Comparison of ENCODE assay signal across 9 cellular contexts in the genomic region with DNA sequence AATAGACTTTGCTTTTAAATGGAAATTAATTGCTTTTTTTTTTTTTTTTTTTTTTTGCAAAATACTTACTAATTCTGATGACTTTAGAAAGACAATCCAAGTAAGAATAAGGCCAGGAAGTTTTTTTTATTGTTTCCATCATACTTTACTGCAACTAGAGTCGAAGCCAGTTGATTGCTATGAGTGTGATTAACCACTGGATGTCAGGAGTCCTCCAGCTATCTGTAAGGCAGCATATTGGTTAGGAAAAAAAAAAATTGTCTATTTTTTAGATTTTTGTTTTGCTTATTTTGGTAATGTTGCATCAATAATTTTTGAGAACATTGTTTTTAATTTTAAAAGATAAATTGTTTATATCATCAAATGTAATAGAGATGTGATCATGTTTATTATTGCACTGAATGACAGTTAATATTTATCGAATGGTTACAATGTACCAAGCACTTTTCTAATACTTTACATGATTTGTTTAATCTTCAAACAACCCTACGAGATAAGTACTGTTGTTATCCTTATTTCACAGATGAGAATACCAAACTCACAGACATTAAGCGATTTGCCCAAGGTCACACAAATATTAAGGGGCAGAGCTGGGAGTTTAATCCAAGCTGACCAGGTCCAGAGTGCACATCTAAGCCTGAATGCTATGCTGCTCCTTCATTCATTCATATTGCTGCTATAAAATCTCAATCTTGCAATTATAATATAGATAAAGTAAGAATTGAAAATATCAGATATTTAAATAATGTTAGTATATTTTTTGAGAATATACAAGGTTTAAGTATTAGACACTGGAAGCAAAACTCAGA. TPM values are rescaled to one million over a fixed set of nuclear protein-coding genes. Genes with fewer than 3 reads are reported as not detected.
DNase-seq lines count a peak whose midpoint lies in the region; ATAC-seq, FAIRE-seq and TF ChIP-seq lines count a peak whose summit lies in the region.
"Had no signal": no experiment of that assay in that cellular context is flagged by ENCODE, and none has a peak within 500 bp of the region (broad histone marks: within the 10 kb centered on the region; RNA-seq: fewer than 3 reads in every experiment).

No MANE protein-coding gene starts in this region.

- no peak overlapping the region for H3K4me3 ChIP-seq in neural cell (ENCODE audit: low read length)

- no peaks in the 10 kb centered on the region for H3K27me3 ChIP-seq in neural cell (ENCODE audit: insufficient read depth, low read depth, low read length)

- no peaks in the 10 kb centered on the region for H3K9me3 ChIP-seq in neural cell (ENCODE audit: low read length)

- no peak overlapping the region for H2AFZ ChIP-seq in neural cell (ENCODE audit: low read depth, low read length)

- no peak overlapping the region for H3K27ac ChIP-seq in neural cell (ENCODE audit: low read length)

- ATAC-seq in Right ventricle myocardium superior (ENCODE audit: poor library complexity) (peak; percentile 71), GM21786 (IDR thresholded peaks at IDR 0.05; ENCODE audit: unreplicated experiment) (no peak)

- H3K79me2 ChIP-seq in neural cell (replicated peaks; ENCODE audit: insufficient read depth, low read length) = no peaks in the 10 kb centered on the region

- TF ChIP-seq CTCF in neural cell (IDR thresholded peaks at IDR 0.05; ENCODE audit: poor library complexity, severe bottlenecking) = peak; percentile 71

- DNase-seq in Right ventricle myocardium superior (no peak), cardiac septum (ENCODE audit: low spot score) (no peak), MV-4-11 (lab: John Stamatoyannopoulos, UW) (peak; percentile 6), NCI-H510A treated with DMSO at 0.1 percent for 48 hours (lab: John Stamatoyannopoulos, UW) (no peak), occipital lobe (lab: John Stamatoyannopoulos, UW) (no peak)

- no peaks in the 10 kb centered on the region for H3K36me3 ChIP-seq in neural cell (ENCODE audit: insufficient read depth, low read length)

- H4K20me1 ChIP-seq in neural cell (ENCODE audit: insufficient read depth) = no peaks in the 10 kb centered on the region

- no peak overlapping the region for H3K4me2 ChIP-seq in neural cell (ENCODE audit: low read length)

- no peak for TF ChIP-seq EP300 in neural cell (conservative IDR thresholded peaks at IDR 0.05; ENCODE audit: poor library complexity, severe bottlenecking)

- no peaks in the 10 kb centered on the region for H3F3A ChIP-seq in neural cell (ENCODE audit: insufficient read depth, low read length, poor library complexity, severe bottlenecking)

- intact Hi-C loops in Right ventricle myocardium superior (cut with DNase I) = loop anchor here (5.0 to 10.0 kb wide), 3 partner anchors 49 to 229 kb away; no protein-coding TSS in a partner anchor
- intact Hi-C loops in cardiac septum (cut with DNase I) = loop anchor here (5.0 kb wide), 3 partner anchors 47 to 67 kb away; no protein-coding TSS in a partner anchor

- TF ChIP-seq RAD21 in neural cell (conservative IDR thresholded peaks at IDR 0.05) = peak; percentile 77

- no peaks in the 10 kb centered on the region for H3K9me2 ChIP-seq in neural cell (ENCODE audit: insufficient read depth, low read length)

- no peak overlapping the region for H3K9ac ChIP-seq in neural cell (ENCODE audit: low read length)

- peak; percentile 70 for FAIRE-seq in colon (lab: Jason Lieb, UNC)
- FAIRE-seq: GM18507 had no signal

TF ChIP-seq in neural cell, 6 proteins besides CTCF, POLR2A, EP300 and RAD21:
- TF ChIP-seq TAF1 (IDR thresholded peaks at IDR 0.05; ENCODE audit: low read depth) = no peak
- TF ChIP-seq EZH2 (IDR thresholded peaks at IDR 0.05; ENCODE audit: borderline replicate concordance, insufficient read depth, low read length, poor library complexity, severe bottlenecking) = no peak
- TF ChIP-seq SMC3 (conservative IDR thresholded peaks at IDR 0.05; ENCODE audit: poor library complexity) = peak; percentile 74

RNA-seq across cellular contexts. Expression of a gene that starts 19.9 kb away (rescaled TPM):
- total RNA-seq in Right ventricle myocardium superior = 511 TPM
- 1,161 TPM for total RNA-seq in cardiac septum
- not detected in 2 replicates for polyA plus RNA-seq in neural cell
- not detected in 2 replicates for polyA minus RNA-seq in neural cell
- not detected for total RNA-seq in occipital lobe

RNA-seq across cellular contexts. Expression of a gene that starts 34.1 kb away (rescaled TPM):
- 78.6 TPM for total RNA-seq in Right ventricle myocardium superior
- total RNA-seq in cardiac septum = 20.0 TPM
- not detected in 2 replicates for polyA plus RNA-seq in neural cell
- polyA minus RNA-seq in neural cell = not detected in 2 replicates
- not detected for total RNA-seq in occipital lobe

Comparison
In these comparisons a context has a peak if more than half of its experiments do, and no peak if none do; other contexts are left out.
1. RNA of a gene that starts 19.9 kb away (total RNA-seq): 1,161 TPM in cardiac septum (single experiment) and 511 TPM in Right ventricle myocardium superior (single experiment); not detected in occipital lobe (single experiment); every median in the first group is over 100 times any median in the second.
2. RNA of a gene that starts 34.1 kb away (total RNA-seq): 78.6 TPM in Right ventricle myocardium superior (single experiment) and 20.0 TPM in cardiac septum (single experiment); not detected in occipital lobe (single experiment); every median in the first group is over 10 times any median in the second.